Comparison of ENCODE assay signal across 17 cellular contexts in genomic region chr3:36796896-36797295, GRCh38. TPM values are rescaled to one million over a fixed set of nuclear protein-coding genes. Genes with fewer than 3 reads are reported as not detected.
A peak's percentile ranks its signal among the peaks of the same experiment; 100 is the strongest.
DNase-seq lines count a peak whose midpoint lies in the region; ATAC-seq and TF ChIP-seq lines count a peak whose summit lies in the region.
"Had no signal": no experiment of that assay in that cellular context is flagged by ENCODE, and none has a peak within 500 bp of the region (broad histone marks: within the 10 kb centered on the region; RNA-seq: fewer than 3 reads in every experiment).

No MANE protein-coding gene starts in this region.

- DNase-seq in CD1c-positive myeloid dendritic cell (ENCODE audit: extremely low spot score): peak; percentile 37
- DNase-seq in M059J (ENCODE audit: low read depth): peak; percentile 43
- peak; percentile 9 to 71 for DNase-seq in cardiac fibroblast (ENCODE audit: low read depth in 2 of 2)
- DNase-seq in kidney tubule cell (ENCODE audit: low spot score): peak; percentile 75
- no peak for DNase-seq in cerebellum (ENCODE audit: low spot score)
- DNase-seq in COLO668 (lab: John Stamatoyannopoulos, UW; ENCODE audit: unreplicated experiment): no peak
- DNase-seq: activated CD4-positive, alpha-beta T cell treated with anti-CD3 and anti-CD28 coated beads, Interleukin-2, amount 50 U/mL, for 1 hour; activated naive CD4-positive, alpha-beta T cell treated with anti-CD3 and anti-CD28 coated beads, Interleukin-2, amount 50 U/mL, for 16 hours; activated T-cell treated with anti-CD3 and anti-CD28 coated beads for 4 hours; left colon; NCI-H1105 treated with DMSO at 0.1 percent for 48 hours; nucleus accumbens; stimulated activated CD4-positive, alpha-beta T cell treated with anti-CD3 and anti-CD28 coated beads, Interleukin-4, amount 100 ng/mL, for 24 hours had no signal

- TF ChIP-seq CTCF in cardiac fibroblast (IDR thresholded peaks at IDR 0.05; ENCODE audit: low read depth, low read length): no peak

- H3K4me3 ChIP-seq in cardiac fibroblast (replicated peaks in 1 of 2; ENCODE audit: low read depth in 2 of 2, low read length in 2 of 2): no peak overlapping the region
- H3K4me3 ChIP-seq: PC-9 had no signal

- no peak for ATAC-seq in GM18520 (IDR thresholded peaks at IDR 0.05; ENCODE audit: unreplicated experiment)
- ATAC-seq in activated CD4-positive, CD25-positive, alpha-beta regulatory T cell treated with anti-CD3 and anti-CD28 coated beads, Interleukin-2, amount 50 U/mL, for 24 hours: no peak
- ATAC-seq: left colon had no signal

RNA-seq across cellular contexts. Expression of gene DCLK3, which starts 32.5 kb away (rescaled TPM):
- not detected in 2 replicates for total RNA-seq in M059J (2014; rRNA removed; shearing (Covaris generic))
- total RNA-seq in cerebellum: 3.6 TPM
- total RNA-seq: fibroblast of lung, PC-9 had no signal

Comparison
In these comparisons a context has a peak if more than half of its experiments do, and no peak if none do; other contexts are left out.
1. DNase-seq: peak in CD1c-positive myeloid dendritic cell (single experiment), M059J (single experiment), cardiac fibroblast (2 of 2) and kidney tubule cell (single experiment); none in cerebellum (single experiment) and COLO668 (single experiment).